ENCODE assay signal across 1 cellular context in genomic region chr21:45039309-45040113, GRCh38.
TF ChIP-seq lines count a peak whose summit lies in the region.

No MANE protein-coding gene starts in this region.

TF ChIP-seq in HepG2, 621 proteins besides CTCF, POLR2A, EP300 and RAD21 (continued from another document):
- TF ChIP-seq, protein P1, sequence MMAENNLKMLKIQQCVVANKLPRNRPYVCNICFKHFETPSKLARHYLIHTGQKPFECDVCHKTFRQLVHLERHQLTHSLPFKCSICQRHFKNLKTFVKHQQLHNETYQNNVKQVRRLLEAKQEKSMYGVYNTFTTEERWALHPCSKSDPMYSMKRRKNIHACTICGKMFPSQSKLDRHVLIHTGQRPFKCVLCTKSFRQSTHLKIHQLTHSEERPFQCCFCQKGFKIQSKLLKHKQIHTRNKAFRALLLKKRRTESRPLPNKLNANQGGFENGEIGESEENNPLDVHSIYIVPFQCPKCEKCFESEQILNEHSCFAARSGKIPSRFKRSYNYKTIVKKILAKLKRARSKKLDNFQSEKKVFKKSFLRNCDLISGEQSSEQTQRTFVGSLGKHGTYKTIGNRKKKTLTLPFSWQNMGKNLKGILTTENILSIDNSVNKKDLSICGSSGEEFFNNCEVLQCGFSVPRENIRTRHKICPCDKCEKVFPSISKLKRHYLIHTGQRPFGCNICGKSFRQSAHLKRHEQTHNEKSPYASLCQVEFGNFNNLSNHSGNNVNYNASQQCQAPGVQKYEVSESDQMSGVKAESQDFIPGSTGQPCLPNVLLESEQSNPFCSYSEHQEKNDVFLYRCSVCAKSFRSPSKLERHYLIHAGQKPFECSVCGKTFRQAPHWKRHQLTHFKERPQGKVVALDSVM (CRISPR knock-in tag; IDR thresholded peaks at IDR 0.05): peak; percentile 51; the same call in 1 of the 2 replicates
- TF ChIP-seq ZC3H4 (CRISPR knock-in tag; IDR thresholded peaks at IDR 0.05; ENCODE audit: borderline replicate concordance): no peak
- TF ChIP-seq ZNF513 (CRISPR knock-in tag; conservative IDR thresholded peaks at IDR 0.05): no peak
- TF ChIP-seq, protein P2, sequence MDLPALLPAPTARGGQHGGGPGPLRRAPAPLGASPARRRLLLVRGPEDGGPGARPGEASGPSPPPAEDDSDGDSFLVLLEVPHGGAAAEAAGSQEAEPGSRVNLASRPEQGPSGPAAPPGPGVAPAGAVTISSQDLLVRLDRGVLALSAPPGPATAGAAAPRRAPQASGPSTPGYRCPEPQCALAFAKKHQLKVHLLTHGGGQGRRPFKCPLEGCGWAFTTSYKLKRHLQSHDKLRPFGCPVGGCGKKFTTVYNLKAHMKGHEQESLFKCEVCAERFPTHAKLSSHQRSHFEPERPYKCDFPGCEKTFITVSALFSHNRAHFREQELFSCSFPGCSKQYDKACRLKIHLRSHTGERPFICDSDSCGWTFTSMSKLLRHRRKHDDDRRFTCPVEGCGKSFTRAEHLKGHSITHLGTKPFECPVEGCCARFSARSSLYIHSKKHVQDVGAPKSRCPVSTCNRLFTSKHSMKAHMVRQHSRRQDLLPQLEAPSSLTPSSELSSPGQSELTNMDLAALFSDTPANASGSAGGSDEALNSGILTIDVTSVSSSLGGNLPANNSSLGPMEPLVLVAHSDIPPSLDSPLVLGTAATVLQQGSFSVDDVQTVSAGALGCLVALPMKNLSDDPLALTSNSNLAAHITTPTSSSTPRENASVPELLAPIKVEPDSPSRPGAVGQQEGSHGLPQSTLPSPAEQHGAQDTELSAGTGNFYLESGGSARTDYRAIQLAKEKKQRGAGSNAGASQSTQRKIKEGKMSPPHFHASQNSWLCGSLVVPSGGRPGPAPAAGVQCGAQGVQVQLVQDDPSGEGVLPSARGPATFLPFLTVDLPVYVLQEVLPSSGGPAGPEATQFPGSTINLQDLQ (CRISPR knock-in tag; IDR thresholded peaks at IDR 0.05): no peak
- no peak for TF ChIP-seq USF2 (IDR thresholded peaks at IDR 0.05; ENCODE audit: low read depth, low read length)
- TF ChIP-seq USF2 (CRISPR knock-in tag; IDR thresholded peaks at IDR 0.05; ENCODE audit: borderline replicate concordance): no peak
- TF ChIP-seq ATF7-NPFF (CRISPR knock-in tag; IDR thresholded peaks at IDR 0.05; ENCODE audit: low read depth): no peak
- no peak for TF ChIP-seq ZNF12 (CRISPR knock-in tag; IDR thresholded peaks at IDR 0.05)
